24 cellular contexts compared by ENCODE assay signal in the genomic region with DNA sequence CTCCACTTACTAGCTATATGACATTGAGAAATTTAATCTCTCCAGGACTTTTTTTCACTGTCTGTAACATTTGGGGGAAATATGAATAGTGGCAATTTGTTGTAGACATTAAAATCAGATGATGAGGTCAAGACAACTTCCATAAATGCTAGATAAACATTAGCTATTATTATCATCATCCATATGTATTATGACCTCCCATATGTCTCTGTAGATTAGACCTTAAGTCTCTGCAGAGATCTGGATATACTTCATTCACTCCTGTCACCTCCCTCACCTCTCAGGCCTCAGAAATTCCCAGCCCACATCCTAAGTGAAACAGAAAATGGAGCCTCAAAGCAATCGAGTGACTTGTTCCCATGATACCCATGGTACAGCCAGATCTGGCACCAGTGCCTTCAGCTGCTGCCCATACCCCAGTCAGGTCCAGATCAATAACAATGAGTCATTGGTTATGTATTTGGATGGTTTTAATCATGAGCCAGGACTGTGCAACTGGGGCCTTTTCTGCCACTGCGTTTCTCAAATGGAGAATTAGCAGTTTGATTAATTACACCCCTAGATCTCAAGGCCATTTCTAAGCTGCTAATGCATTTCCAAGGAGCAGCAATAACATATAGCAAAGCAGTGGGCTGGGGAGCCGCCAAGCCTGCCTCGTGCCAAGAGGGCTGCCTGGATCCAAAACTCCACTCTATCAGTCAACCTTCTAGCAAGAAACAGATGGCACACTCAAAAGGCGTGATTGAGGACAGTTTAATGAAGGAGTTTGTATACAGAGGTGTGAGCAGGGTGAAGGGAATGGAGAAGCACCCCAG. TPM values are rescaled to one million over a fixed set of nuclear protein-coding genes. Genes with fewer than 3 reads are reported as not detected.
DNase-seq lines count a peak whose midpoint lies in the region; ATAC-seq and TF ChIP-seq lines count a peak whose summit lies in the region.
"Had no signal": no experiment of that assay in that cellular context is flagged by ENCODE, and none has a peak within 500 bp of the region (broad histone marks: within the 10 kb centered on the region; RNA-seq: fewer than 3 reads in every experiment).

No MANE protein-coding gene starts in this region.

- H3K9me3 ChIP-seq in fibroblast of lung (ENCODE audit: control insufficient read depth, insufficient read depth, low read depth, low read length): no peaks in the 10 kb centered on the region
- H3K9me3 ChIP-seq in hepatocyte (ENCODE audit: low read depth): no peaks in the 10 kb centered on the region
- H3K9me3 ChIP-seq: BLaER1 treated with 17β-estradiol and CSF1 and Interleukin-3, amounts not matched to agents 10 nM and 100 nM; stomach; transverse colon had no signal

- WGBS in hepatocyte (ENCODE audit: low lambda C conversion rate, missing lambda C conversion rate): 81% methylated on average over 5 of the region's 5 CpGs

- peaks cover 7% of the 10 kb centered on the region for H3K4me1 ChIP-seq in fibroblast of lung (ENCODE audit: control insufficient read depth, extremely low read depth, insufficient read depth, low read length)
- H3K4me1 ChIP-seq in hepatocyte (ENCODE audit: insufficient read depth): peaks cover 10% of the 10 kb centered on the region

- no peak for TF ChIP-seq CTCF in fibroblast of lung (conservative IDR thresholded peaks at IDR 0.05 in 1 of 2, IDR thresholded peaks at IDR 0.05 in 1 of 2; ENCODE audit: low read depth in 1 of 2, low read length in 2 of 2)
- no peak for TF ChIP-seq CTCF in type B pancreatic cell (conservative IDR thresholded peaks at IDR 0.05)
- no peak for TF ChIP-seq CTCF in hepatocyte (IDR thresholded peaks at IDR 0.05; ENCODE audit: poor library complexity)

- no peaks in the 10 kb centered on the region for H3K36me3 Mint-ChIP-seq in activated naive CD4-positive, alpha-beta T cell treated with anti-CD3 and anti-CD28 coated beads, Interleukin-2, amount 50 U/mL, for 24 hours
- peaks cover 7 to 22% of the 10 kb centered on the region in 2 donors for H3K36me3 Mint-ChIP-seq in activated naive CD4-positive, alpha-beta T cell treated with anti-CD3 and anti-CD28 coated beads, Interleukin-2, amount 50 U/mL, for 72 hours
- peaks cover 3% of the 10 kb centered on the region for H3K36me3 Mint-ChIP-seq in type B pancreatic cell

- H3K27me3 Mint-ChIP-seq in activated naive CD4-positive, alpha-beta T cell treated with anti-CD3 and anti-CD28 coated beads, Interleukin-2, amount 50 U/mL, for 24 hours: no peaks in the 10 kb centered on the region
- H3K27me3 Mint-ChIP-seq in type B pancreatic cell: peaks cover 11% of the 10 kb centered on the region

- ATAC-seq in activated naive CD4-positive, alpha-beta T cell treated with anti-CD3 and anti-CD28 coated beads, Interleukin-2, amount 50 U/mL, for 72 hours: no peak
- ATAC-seq in GM19035 (IDR thresholded peaks at IDR 0.05; ENCODE audit: unreplicated experiment): no peak
- no peak for ATAC-seq in GM19455 (IDR thresholded peaks at IDR 0.05; ENCODE audit: unreplicated experiment)
- ATAC-seq: sciatic nerve had no signal

- peak overlapping the region; percentile 1 for H3K4me3 Mint-ChIP-seq in activated naive CD4-positive, alpha-beta T cell treated with anti-CD3 and anti-CD28 coated beads, Interleukin-2, amount 50 U/mL, for 24 hours
- peak overlapping the region; percentile 23 for H3K4me3 Mint-ChIP-seq in type B pancreatic cell

- H3K27me3 ChIP-seq in fibroblast of lung (ENCODE audit: control insufficient read depth, insufficient read depth, low read length): peaks cover 4% of the 10 kb centered on the region
- H3K27me3 ChIP-seq in hepatocyte: no peaks in the 10 kb centered on the region
- H3K27me3 ChIP-seq: BLaER1 treated with 17β-estradiol and CSF1 and Interleukin-3, amounts not matched to agents 10 nM and 100 nM; transverse colon had no signal

- H3K4me1 Mint-ChIP-seq in activated naive CD4-positive, alpha-beta T cell treated with anti-CD3 and anti-CD28 coated beads, Interleukin-2, amount 50 U/mL, for 24 hours: peaks cover 17% of the 10 kb centered on the region
- peaks cover 12% of the 10 kb centered on the region for H3K4me1 Mint-ChIP-seq in type B pancreatic cell (ENCODE audit: unreplicated experiment)

- H3K79me2 ChIP-seq in fibroblast of lung (ENCODE audit: control insufficient read depth, insufficient read depth, low read length) (no peaks in the 10 kb centered on the region), hepatocyte (no peaks in the 10 kb centered on the region)

- no peaks in the 10 kb centered on the region for H3K9me2 ChIP-seq in hepatocyte (replicated peaks; ENCODE audit: insufficient read depth)

- H3K27ac ChIP-seq in fibroblast of lung (ENCODE audit: insufficient read depth, low read length) (no peak overlapping the region), hepatocyte (no peak overlapping the region)
- H3K27ac ChIP-seq: HL-60, stomach, transverse colon had no signal

- H3K27ac Mint-ChIP-seq in activated naive CD4-positive, alpha-beta T cell treated with anti-CD3 and anti-CD28 coated beads, Interleukin-2, amount 50 U/mL, for 24 hours: no peak overlapping the region
- peak overlapping the region in 1 of 2 donors; percentile 88 for H3K27ac Mint-ChIP-seq in activated naive CD4-positive, alpha-beta T cell treated with anti-CD3 and anti-CD28 coated beads, Interleukin-2, amount 50 U/mL, for 72 hours
- H3K27ac Mint-ChIP-seq in type B pancreatic cell: peak overlapping the region; percentile 14

- H3K4me2 ChIP-seq in fibroblast of lung (ENCODE audit: extremely low read depth, insufficient read depth, low read length) (no peak overlapping the region), hepatocyte (no peak overlapping the region)

- no peaks in the 10 kb centered on the region for H4K20me1 ChIP-seq in fibroblast of lung (ENCODE audit: control insufficient read depth, extremely low read depth, insufficient read depth, low read length)
- H4K20me1 ChIP-seq in hepatocyte (ENCODE audit: insufficient read depth, poor library complexity, severe bottlenecking): no peaks in the 10 kb centered on the region

- peak overlapping the region; percentile 12 for H2AFZ ChIP-seq in fibroblast of lung (ENCODE audit: low read length)
- no peak overlapping the region for H2AFZ ChIP-seq in hepatocyte

- no peak overlapping the region for H3K9ac ChIP-seq in fibroblast of lung (ENCODE audit: insufficient read depth, low read length)
- H3K9ac ChIP-seq: BLaER1 treated with 17β-estradiol and CSF1 and Interleukin-3, amounts not matched to agents 10 nM and 100 nM had no signal

- H3K9me3 Mint-ChIP-seq in activated naive CD4-positive, alpha-beta T cell treated with anti-CD3 and anti-CD28 coated beads, Interleukin-2, amount 50 U/mL, for 24 hours: no peaks in the 10 kb centered on the region
- H3K9me3 Mint-ChIP-seq in activated naive CD4-positive, alpha-beta T cell treated with anti-CD3 and anti-CD28 coated beads, Interleukin-2, amount 50 U/mL, for 72 hours: no peaks in the 10 kb centered on the region
- H3K9me3 Mint-ChIP-seq in type B pancreatic cell: no peaks in the 10 kb centered on the region

- H3K36me3 ChIP-seq in fibroblast of lung (ENCODE audit: control insufficient read depth, insufficient read depth, low read length) (no peaks in the 10 kb centered on the region), hepatocyte (replicated peaks; ENCODE audit: insufficient read depth, low read depth) (no peaks in the 10 kb centered on the region)
- H3K36me3 ChIP-seq: BLaER1 treated with 17β-estradiol and CSF1 and Interleukin-3, amounts not matched to agents 10 nM and 100 nM; stomach; transverse colon had no signal

- no peak for DNase-seq in activated naive CD4-positive, alpha-beta T cell treated with anti-CD3 and anti-CD28 coated beads, Interleukin-2, amount 50 U/mL, for 72 hours (ENCODE audit: low spot score in 2 of 2)
- DNase-seq in NCI-H524 treated with DMSO at 0.1 percent for 48 hours (lab: John Stamatoyannopoulos, UW): peak; percentile 36
- DNase-seq in fibroblast of lung (ENCODE audit: low read depth in 2 of 2): no peak
- DNase-seq in type B pancreatic cell (ENCODE audit: extremely low spot score, unreplicated experiment): no peak
- DNase-seq in hepatocyte (ENCODE audit: low spot score): no peak
- DNase-seq: activated CD4-positive, alpha-beta T cell treated with anti-CD3 and anti-CD28 coated beads for 4 hours; activated CD8-positive, alpha-beta memory T cell treated with anti-CD3 and anti-CD28 coated beads, Interleukin-2, amount 50 U/mL, for 4 hours; activated effector memory CD4-positive, alpha-beta T cell treated with Interleukin-2 at 50 U/mL for 16 hours; glutamatergic neuron; GOT3; IMR-90; mesenchymal stem cell; stomach; T-helper 1 cell; transverse colon had no signal

- no peak overlapping the region for H3K4me3 ChIP-seq in fibroblast of lung (replicated peaks in 1 of 4; ENCODE audit: control extremely low read depth in 1 of 4, insufficient read depth in 1 of 4, low read depth in 3 of 4, low read length in 4 of 4)
- H3K4me3 ChIP-seq in hepatocyte: no peak overlapping the region
- H3K4me3 ChIP-seq: BLaER1 treated with 17β-estradiol and CSF1 and Interleukin-3, amounts not matched to agents 10 nM and 100 nM; stomach; transverse colon had no signal

RNA-seq across cellular contexts. Expression of a gene that starts 2.6 kb away (rescaled TPM):
- total RNA-seq in activated naive CD4-positive, alpha-beta T cell treated with anti-CD3 and anti-CD28 coated beads, Interleukin-2, amount 50 U/mL, for 72 hours: 10 to 100 TPM; 30.9 to 96.3 TPM
- total RNA-seq in fibroblast of lung (49.1 and 71.0 TPM in 2 replicates), type B pancreatic cell (ENCODE audit: low replicate concordance) (28.1 and 44.4 TPM in 2 replicates), hepatocyte (9.3 and 12.2 TPM in 2 replicates)
- polyA plus RNA-seq in fibroblast of lung (6.8 and 11.0 TPM in 2 replicates), hepatocyte (14.2 and 17.8 TPM in 2 replicates)
- 14.1 and 25.3 TPM in 2 replicates for polyA plus RNA-seq in fibroblast of lung (2012)
- polyA minus RNA-seq in fibroblast of lung (ENCODE audit: low replicate concordance): 6.4 and 18.6 TPM in 2 replicates

RNA-seq across cellular contexts. Expression of a gene that starts 15.7 kb away (rescaled TPM):
- total RNA-seq in activated naive CD4-positive, alpha-beta T cell treated with anti-CD3 and anti-CD28 coated beads, Interleukin-2, amount 50 U/mL, for 72 hours: under 1 TPM in 1 of 2 donors, not detected in 1; 0.87 TPM
- total RNA-seq in fibroblast of lung (0.26 and 0.50 TPM in 2 replicates), type B pancreatic cell (ENCODE audit: low replicate concordance) (0.36 and 0.72 TPM in 2 replicates), hepatocyte (not detected in 2 replicates)
- polyA plus RNA-seq in fibroblast of lung (0.01 TPM in 2 replicates), hepatocyte (0.13 and 0.27 TPM in 2 replicates)
- 0.02 and 0.03 TPM in 2 replicates for polyA plus RNA-seq in fibroblast of lung (2012)
- not detected in 2 replicates for polyA minus RNA-seq in fibroblast of lung (ENCODE audit: low replicate concordance)
- total RNA-seq: IMR-90 had no signal

RNA-seq across cellular contexts. Expression of a gene that starts 18.1 kb away (rescaled TPM):
- total RNA-seq in activated naive CD4-positive, alpha-beta T cell treated with anti-CD3 and anti-CD28 coated beads, Interleukin-2, amount 50 U/mL, for 72 hours: not detected
- total RNA-seq in fibroblast of lung: not detected in 2 replicates
- polyA plus RNA-seq in fibroblast of lung: not detected in 2 replicates
- not detected in 2 replicates for polyA plus RNA-seq in fibroblast of lung (2012)
- polyA minus RNA-seq in fibroblast of lung (ENCODE audit: low replicate concordance): not detected in 2 replicates
- total RNA-seq in type B pancreatic cell (ENCODE audit: low replicate concordance): 0.82 and 2.7 TPM in 2 replicates
- 4.0 and 4.2 TPM in 2 replicates for total RNA-seq in hepatocyte
- polyA plus RNA-seq in hepatocyte: 1.4 and 4.3 TPM in 2 replicates
- total RNA-seq: A673, bronchial epithelial cell, IMR-90, M059J, sciatic nerve had no signal
- polyA plus RNA-seq: IMR-90 had no signal

RNA-seq across cellular contexts. Expression of a gene that starts 47.7 kb away (rescaled TPM):
- total RNA-seq in activated naive CD4-positive, alpha-beta T cell treated with anti-CD3 and anti-CD28 coated beads, Interleukin-2, amount 50 U/mL, for 72 hours: not detected
- total RNA-seq in fibroblast of lung (under 0.01 TPM in 1 of 2 replicates, not detected in the other), type B pancreatic cell (ENCODE audit: low replicate concordance) (0.56 and 1.4 TPM in 2 replicates), hepatocyte (0.48 and 1.6 TPM in 2 replicates)
- polyA plus RNA-seq in fibroblast of lung (not detected in 2 replicates), hepatocyte (0.46 and 0.65 TPM in 2 replicates)
- not detected in 2 replicates for polyA plus RNA-seq in fibroblast of lung (2012)
- polyA minus RNA-seq in fibroblast of lung (ENCODE audit: low replicate concordance): not detected in 2 replicates
- total RNA-seq: A673, IMR-90, M059J, sciatic nerve had no signal
- polyA plus RNA-seq: IMR-90 had no signal

RNA-seq across cellular contexts. Expression of a gene that starts 48.7 kb away (rescaled TPM):
- not detected for total RNA-seq in activated naive CD4-positive, alpha-beta T cell treated with anti-CD3 and anti-CD28 coated beads, Interleukin-2, amount 50 U/mL, for 72 hours
- not detected in 2 replicates for total RNA-seq in fibroblast of lung
- not detected in 2 replicates for polyA plus RNA-seq in fibroblast of lung
- not detected in 2 replicates for polyA plus RNA-seq in fibroblast of lung (2012)
- polyA minus RNA-seq in fibroblast of lung (ENCODE audit: low replicate concordance): not detected in 2 replicates
- 0.12 TPM in 1 of 2 replicates, not detected in the other for total RNA-seq in type B pancreatic cell (ENCODE audit: low replicate concordance)
- 0.16 and 1.1 TPM in 2 replicates for total RNA-seq in hepatocyte
- 0.19 TPM in 1 of 2 replicates, not detected in the other for polyA plus RNA-seq in hepatocyte
- total RNA-seq: A673, bronchial epithelial cell, IMR-90, M059J, sciatic nerve had no signal
- polyA plus RNA-seq: IMR-90 had no signal
